1 cellular context compared by ENCODE assay signal in genomic region chr7:90209776-90210175, GRCh38.
TF ChIP-seq lines count a peak whose summit lies in the region.

No MANE protein-coding gene starts in this region.

TF ChIP-seq in GM23338, 12 proteins besides CTCF, POLR2A, EP300 and RAD21 (continued from another document):
- TF ChIP-seq ZNF462 (CRISPR knock-in tag; IDR thresholded peaks at IDR 0.05), result no peak
- no peak for TF ChIP-seq ZNF114 (CRISPR knock-in tag; IDR thresholded peaks at IDR 0.05)
- no peak for TF ChIP-seq CREB1 (CRISPR knock-in tag; IDR thresholded peaks at IDR 0.05; ENCODE audit: low read depth)
- no peak for TF ChIP-seq REST (IDR thresholded peaks at IDR 0.05; ENCODE audit: unreplicated experiment)
- TF ChIP-seq STAT1 (IDR thresholded peaks at IDR 0.05; ENCODE audit: unreplicated experiment), result no peak
- TF ChIP-seq NANOG (IDR thresholded peaks at IDR 0.05; ENCODE audit: borderline replicate concordance), result no peak
- no peak for TF ChIP-seq ZNF331 (CRISPR knock-in tag; IDR thresholded peaks at IDR 0.05; ENCODE audit: low read depth)
- no peak for TF ChIP-seq JUNB (IDR thresholded peaks at IDR 0.05; ENCODE audit: unreplicated experiment)
- TF ChIP-seq POLR2AphosphoS5 (IDR thresholded peaks at IDR 0.05; ENCODE audit: low read depth), result no peak
- no peak for TF ChIP-seq ETS1 (IDR thresholded peaks at IDR 0.05)
- TF ChIP-seq EZH2phosphoT487 (IDR thresholded peaks at IDR 0.05; ENCODE audit: unreplicated experiment), result no peak
